8 cellular contexts compared by ENCODE assay signal in the genomic region with DNA sequence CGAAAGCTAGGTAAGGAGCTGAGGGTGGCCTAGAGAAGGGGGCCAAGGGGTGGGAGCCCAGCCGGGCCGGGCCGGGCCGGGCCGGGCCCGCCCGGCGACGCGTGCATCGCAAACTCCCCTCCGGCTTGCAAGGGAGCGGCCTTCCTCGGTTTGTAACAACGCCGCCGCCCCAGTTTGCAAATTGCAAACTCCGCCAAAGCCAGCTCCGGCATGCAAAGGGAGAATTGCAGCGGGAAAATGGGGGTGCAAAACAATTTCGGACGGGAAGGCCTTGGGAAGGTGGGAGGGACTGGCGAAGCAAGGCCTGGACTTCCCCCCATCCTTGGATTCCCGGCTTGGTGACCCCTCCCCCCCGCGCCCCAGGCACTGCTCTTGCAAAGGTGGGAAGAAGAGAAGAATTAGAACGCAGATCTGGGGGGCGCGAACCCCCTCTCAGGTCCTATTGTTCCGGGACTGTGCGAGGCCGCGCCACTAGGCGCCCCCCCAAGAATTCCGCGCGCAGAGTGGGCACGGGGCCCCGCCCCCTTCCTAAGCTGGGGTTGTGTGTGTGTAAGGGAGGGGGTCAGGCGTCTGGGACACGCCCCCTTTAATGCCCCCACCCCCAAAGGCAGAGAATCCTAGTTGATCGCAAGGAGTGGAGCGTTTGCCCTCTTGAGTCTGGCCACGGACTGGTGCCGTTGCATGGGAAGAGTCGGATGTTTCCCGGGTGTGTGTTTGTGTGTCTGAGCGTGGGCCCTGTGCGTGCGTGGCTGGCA. TPM values are rescaled to one million over a fixed set of nuclear protein-coding genes. Genes with fewer than 3 reads are reported as not detected.
A peak's percentile ranks its signal among the peaks of the same experiment; 100 is the strongest.
DNase-seq lines count a peak whose midpoint lies in the region; ATAC-seq and TF ChIP-seq lines count a peak whose summit lies in the region.

No MANE protein-coding gene starts in this region.

- H3K4me3 Mint-ChIP-seq in T-cell (peak overlapping the region; percentile 88 to 94 (median 91)), MCF 10A (ENCODE audit: unreplicated experiment) (peak overlapping the region; percentile 71)

- ATAC-seq in T-cell (replicated peaks in 1 of 4) (peak in 3 of 4 experiments; percentile 1 to 12 (median 12)), GM21367 (IDR thresholded peaks at IDR 0.05; ENCODE audit: unreplicated experiment) (no peak)

- H3K4me1 Mint-ChIP-seq in T-cell: peaks cover 24 to 47% (median 38%) of the 10 kb centered on the region in 3 donors
- H3K4me1 Mint-ChIP-seq in MCF 10A (ENCODE audit: insufficient read depth, unreplicated experiment): peaks cover 27% of the 10 kb centered on the region

- no TSS peak for BruUV-seq in MCF 10A (replicated peaks; lab: Mats Ljungman, UMichigan)

- peak overlapping the region; percentile 75 for H3K4me3 ChIP-seq in HUES48 (ENCODE audit: low read depth, low read length)

- no peaks in the 10 kb centered on the region for H3K9me3 ChIP-seq in HUES48 (ENCODE audit: control insufficient read depth, insufficient read depth, low read length)

- H3K27ac ChIP-seq in HUES48 (ENCODE audit: low read depth, low read length): peak overlapping the region; percentile 99

- POLR2A ChIA-PET in T-cell (lab: Charles Lee) (interaction anchor here in 1 of 2 donors (0.6 kb wide), 1 partner anchor 11 kb away, joined by 3 read pairs; no protein-coding TSS in a partner anchor), MCF 10A (lab: Yijun Ruan, JAX) (interaction anchor here (0.9 to 8.4 kb wide), 7 partner anchors 10 to 104 kb away, joined by 3 to 138 read pairs (median 8); partner anchors contain the start of genes NOSIP, PRRG2, RPS11 and RRAS)

- CTCF ChIA-PET in T-cell (lab: Charles Lee): interaction anchor here in 1 of 2 donors (0.5 kb wide), 1 partner anchor 228 kb away, joined by 4 read pairs; no protein-coding TSS in a partner anchor
- CTCF ChIA-PET in MCF 10A (lab: Yijun Ruan, JAX): interaction anchor here (0.6 to 2.5 kb wide), 2 partner anchors 22 to 73 kb away, joined by 3 to 11 read pairs; no protein-coding TSS in a partner anchor

- intact Hi-C loops in MCF 10A (cut with micrococcal nuclease): loop anchor here (5.0 kb wide), 1 partner anchor 85 kb away; the partner anchor contains the start of gene PRMT1

- H3K36me3 Mint-ChIP-seq in T-cell: peaks cover 14% of the 10 kb centered on the region
- H3K36me3 Mint-ChIP-seq in MCF 10A (ENCODE audit: insufficient read depth, unreplicated experiment): peaks cover 32% of the 10 kb centered on the region

- peaks cover 6% of the 10 kb centered on the region for H3K4me1 ChIP-seq in HUES48 (ENCODE audit: control insufficient read depth, insufficient read depth, low read length)

- H3K36me3 ChIP-seq in HUES48 (ENCODE audit: control insufficient read depth, insufficient read depth, low read length): peaks cover 29% of the 10 kb centered on the region

- TF ChIP-seq CTCF in MCF 10A (IDR thresholded peaks at IDR 0.05; ENCODE audit: unreplicated experiment): no peak

- peak overlapping the region; percentile 86 for H3K9ac ChIP-seq in HUES48 (ENCODE audit: low read depth, low read length)

- H3K27me3 Mint-ChIP-seq in T-cell (no peaks in the 10 kb centered on the region), MCF 10A (ENCODE audit: insufficient read depth, unreplicated experiment) (no peaks in the 10 kb centered on the region)

- DNase-seq in COR-L47 (lab: John Stamatoyannopoulos, UW): peak; percentile 45
- DNase-seq in T-cell: peak in 23 of 34 experiments; percentile 25 to 55 (median 38)
- peak; percentile 65 for DNase-seq in MCF 10A (ENCODE audit: unreplicated experiment)
- DNase-seq in islet precursor cell: peak; percentile 73
- peak in 2 of 3 donors; percentile 33 to 39 for DNase-seq in stimulated activated CD4-positive, alpha-beta T cell treated with anti-CD3 and anti-CD28 coated beads, Interleukin-12 subunit alpha, Interleukin-12 subunit beta, amount 100 ng/mL, for 48 hours (ENCODE audit: low read depth in 2 of 3, low spot score in 1 of 3)
- no peak for DNase-seq in kidney glomerular epithelial cell (lab: John Stamatoyannopoulos, UW)

- peak overlapping the region; percentile 84 to 87 for H3K27ac Mint-ChIP-seq in T-cell
- peak overlapping the region; percentile 33 for H3K27ac Mint-ChIP-seq in MCF 10A (ENCODE audit: low read depth, unreplicated experiment)

- H3K9me3 Mint-ChIP-seq in T-cell: no peaks in the 10 kb centered on the region
- no peaks in the 10 kb centered on the region for H3K9me3 Mint-ChIP-seq in MCF 10A (ENCODE audit: unreplicated experiment)

- no peaks in the 10 kb centered on the region for H3K27me3 ChIP-seq in HUES48 (ENCODE audit: control insufficient read depth, insufficient read depth, low read length)

RNA-seq across cellular contexts. Expression of gene PRR12, which starts 0.9 kb away (rescaled TPM):
- total RNA-seq in T-cell (10 to 100 TPM; 50.8 to 81.7 (median 78.8) TPM), MCF 10A (2022) (19.0 and 20.2 TPM in 2 replicates)

RNA-seq across cellular contexts. Expression of gene PRRG2, which starts 10.8 kb away (rescaled TPM):
- 1 to 10 TPM in 3 of 5 donors, under 1 TPM in 2; 0.37 to 1.7 (median 1.2) TPM for total RNA-seq in T-cell
- 3.9 and 4.7 TPM in 2 replicates for total RNA-seq in MCF 10A (2022)

RNA-seq across cellular contexts. Expression of gene NOSIP, which starts 11.6 kb away (rescaled TPM):
- 100 to 1,000 TPM; 152 to 297 (median 176) TPM for total RNA-seq in T-cell
- 54.4 and 57.9 TPM in 2 replicates for total RNA-seq in MCF 10A (2022)

RNA-seq across cellular contexts. Expression of gene RRAS, which starts 48.0 kb away (rescaled TPM):
- total RNA-seq in T-cell: 10 to 100 TPM in 3 of 5 donors, 1 to 10 TPM in 2; 8.5 to 15.4 (median 13.0) TPM
- 37.6 and 56.5 TPM in 2 replicates for total RNA-seq in MCF 10A (2022)

RNA-seq across cellular contexts. Expression of gene SCAF1, which starts 50.1 kb away (rescaled TPM):
- total RNA-seq in T-cell (10 to 100 TPM; 40.0 to 81.9 (median 75.4) TPM), MCF 10A (2022) (81.3 and 101 TPM in 2 replicates)
